11 cellular contexts compared by ENCODE assay signal in the genomic region with DNA sequence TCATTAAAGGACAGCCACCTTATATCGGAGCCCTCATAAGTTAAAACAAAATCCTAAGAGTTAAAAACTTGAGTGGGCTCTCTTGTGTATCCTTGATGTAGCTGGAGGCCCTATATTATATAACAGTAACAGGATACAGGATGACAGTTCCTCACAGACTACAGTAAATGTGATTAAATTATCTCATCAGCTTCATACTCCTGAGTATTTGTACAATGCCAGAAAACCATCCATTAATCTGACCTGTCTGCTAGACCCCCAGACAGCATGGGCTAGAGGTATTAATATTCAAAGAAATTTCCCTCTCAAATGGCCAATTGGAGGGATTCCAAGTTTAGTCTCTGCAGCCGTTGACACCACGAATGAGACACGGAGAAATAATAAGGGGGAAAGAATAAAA.
DNase-seq lines count a peak whose midpoint lies in the region; ATAC-seq, FAIRE-seq and TF ChIP-seq lines count a peak whose summit lies in the region.
"Had no signal": no experiment of that assay in that cellular context is flagged by ENCODE, and none has a peak within 500 bp of the region (broad histone marks: within the 10 kb centered on the region; RNA-seq: fewer than 3 reads in every experiment).

No MANE protein-coding gene starts in this region.

- H3K9me3 Mint-ChIP-seq in WTC11: no peaks in the 10 kb centered on the region

- H3K79me2 ChIP-seq in keratinocyte (ENCODE audit: control insufficient read depth, insufficient read depth, low read length): no peaks in the 10 kb centered on the region

- DNase-seq in left ventricle myocardium inferior (no peak), Right ventricle myocardium inferior (ENCODE audit: missing footprints) (no peak), WTC11 (ENCODE audit: low spot score) (no peak), keratinocyte (ENCODE audit: low read depth, low spot score) (no peak), tibial artery (no peak), adrenal gland (no peak), midbrain (lab: John Stamatoyannopoulos, UW) (no peak), lower lobe of right lung (no peak)
- DNase-seq: aorta, GOT3 had no signal

- H3K9me3 ChIP-seq in left ventricle myocardium inferior (replicated peaks): no peaks in the 10 kb centered on the region
- no peaks in the 10 kb centered on the region for H3K9me3 ChIP-seq in keratinocyte (ENCODE audit: control insufficient read depth, low read depth, low read length)
- H3K9me3 ChIP-seq in tibial artery: no peaks in the 10 kb centered on the region
- no peaks in the 10 kb centered on the region for H3K9me3 ChIP-seq in adrenal gland (replicated peaks in 1 of 3)
- H3K9me3 ChIP-seq in lower lobe of right lung: no peaks in the 10 kb centered on the region

- dilution Hi-C loops in keratinocyte (cut with MboI; ENCODE audit: extremely low pct_ligation_motif_present, low sequenced_read_pairs): no loop called here

- H3K36me3 Mint-ChIP-seq in WTC11: no peaks in the 10 kb centered on the region

- H3K27ac ChIP-seq in left ventricle myocardium inferior (replicated peaks) (peak overlapping the region; percentile 24), keratinocyte (ENCODE audit: control insufficient read depth, insufficient read depth, low read length) (no peak overlapping the region), tibial artery (no peak overlapping the region), adrenal gland (peak overlapping the region in 1 of 5 donors; percentile 48), lower lobe of right lung (no peak overlapping the region)

- H3K4me1 ChIP-seq in left ventricle myocardium inferior (peaks cover 30% of the 10 kb centered on the region), keratinocyte (ENCODE audit: control insufficient read depth, extremely low read depth, insufficient read depth, low read length) (peaks cover 22% of the 10 kb centered on the region), tibial artery (peaks cover 0 to 32% (median 19%) of the 10 kb centered on the region in 4 donors), adrenal gland (replicated peaks in 1 of 2) (peaks cover 0 to 5% of the 10 kb centered on the region in 2 donors), lower lobe of right lung (peaks cover 23% of the 10 kb centered on the region)

- no peaks in the 10 kb centered on the region for H3K27me3 Mint-ChIP-seq in WTC11 (ENCODE audit: low read depth)

- peak overlapping the region; percentile 22 for H3K9ac ChIP-seq in keratinocyte (ENCODE audit: control insufficient read depth, extremely low read depth, insufficient read depth, low read length)

- POLR2A ChIA-PET in WTC11 (lab: Charles Lee): no interaction called here

- no peaks in the 10 kb centered on the region for H3K27me3 ChIP-seq in left ventricle myocardium inferior (ENCODE audit: low read depth)
- no peaks in the 10 kb centered on the region for H3K27me3 ChIP-seq in keratinocyte (ENCODE audit: control insufficient read depth, extremely low read depth, insufficient read depth, low read length)
- no peaks in the 10 kb centered on the region for H3K27me3 ChIP-seq in tibial artery
- no peaks in the 10 kb centered on the region for H3K27me3 ChIP-seq in adrenal gland
- no peaks in the 10 kb centered on the region for H3K27me3 ChIP-seq in lower lobe of right lung (ENCODE audit: low read depth)

- H3K36me3 ChIP-seq in left ventricle myocardium inferior (no peaks in the 10 kb centered on the region), keratinocyte (ENCODE audit: control insufficient read depth in 2 of 2, extremely low read depth in 1 of 2, insufficient read depth in 2 of 2, low read length in 2 of 2) (no peaks in the 10 kb centered on the region), tibial artery (no peaks in the 10 kb centered on the region), adrenal gland (replicated peaks in 1 of 2) (no peaks in the 10 kb centered on the region), lower lobe of right lung (no peaks in the 10 kb centered on the region)

- H3K4me3 Mint-ChIP-seq in WTC11: 0 out of 2 replicates have a peak overlapping the region, but pooled peaks have one; percentile 28

- no peaks in the 10 kb centered on the region for H3K9me1 ChIP-seq in keratinocyte (ENCODE audit: control insufficient read depth, extremely low read depth, insufficient read depth, low read length)

- TF ChIP-seq POLR2A in adrenal gland (IDR thresholded peaks at IDR 0.05): no peak

- intact Hi-C loops in left ventricle myocardium inferior (cut with micrococcal nuclease): loop anchor here (10.0 kb wide), 1 partner anchor 455 kb away; no protein-coding TSS in a partner anchor
- intact Hi-C loops in Right ventricle myocardium inferior (cut with DNase I): loop anchor here (5.0 kb wide), 2 partner anchors 158 to 287 kb away; a partner anchor contains a TSS
- intact Hi-C loops in tibial artery (cut with DNase I; ENCODE audit: low total_unique reads): loop anchor here (10.0 kb wide), 3 partner anchors 155 to 535 kb away; a partner anchor contains a TSS
- intact Hi-C loops in adrenal gland (cut with DNase I): no loop called here
- intact Hi-C loops in lower lobe of right lung (cut with DNase I): no loop called here

- TF ChIP-seq CTCF in left ventricle myocardium inferior (IDR thresholded peaks at IDR 0.05; ENCODE audit: borderline replicate concordance) (no peak), WTC11 (IDR thresholded peaks at IDR 0.05) (no peak), keratinocyte (optimal IDR thresholded peaks at IDR 0.05 in 1 of 3, IDR thresholded peaks at IDR 0.05 in 1 of 3, conservative IDR thresholded peaks at IDR 0.05 in 1 of 3; ENCODE audit: extremely low read depth in 1 of 3, insufficient read depth in 2 of 3, low read length in 3 of 3) (no peak), tibial artery (IDR thresholded peaks at IDR 0.05) (no peak), adrenal gland (IDR thresholded peaks at IDR 0.05) (no peak), lower lobe of right lung (IDR thresholded peaks at IDR 0.05) (no peak)

- 31 to 34% (median 32%) methylated on average over 4 of the region's 4 CpGs for WGBS in adrenal gland, 4 donors

- no peak for FAIRE-seq in keratinocyte (lab: Jason Lieb, UNC)
- FAIRE-seq: TTC549 had no signal

- peak overlapping the region; percentile 37 for H2AFZ ChIP-seq in keratinocyte (ENCODE audit: control insufficient read depth, low read length)

- no peak for ATAC-seq in Right ventricle myocardium inferior
- ATAC-seq in WTC11: no peak
- ATAC-seq in lower lobe of right lung: no peak

- peaks cover 46% of the 10 kb centered on the region for H3K4me1 Mint-ChIP-seq in WTC11

- CTCF ChIA-PET in WTC11 (lab: Charles Lee): interaction anchor here (1.9 to 2.1 kb wide), 2 partner anchors 12 to 968 kb away, joined by 4 to 6 read pairs; no protein-coding TSS in a partner anchor

- H3K4me3 ChIP-seq in left ventricle myocardium inferior: peak overlapping the region; percentile 52
- peak overlapping the region in 2 of 3 experiments; percentile 32 to 43 for H3K4me3 ChIP-seq in keratinocyte (ENCODE audit: control insufficient read depth in 2 of 3, extremely low read depth in 1 of 3, insufficient read depth in 2 of 3, low read depth in 1 of 3, low read length in 3 of 3)
- H3K4me3 ChIP-seq in tibial artery: peak overlapping the region; percentile 6 to 31
- peak overlapping the region in 1 of 4 donors; percentile 21 for H3K4me3 ChIP-seq in adrenal gland
- no peak overlapping the region for H3K4me3 ChIP-seq in lower lobe of right lung

- H3K4me2 ChIP-seq in keratinocyte (ENCODE audit: control insufficient read depth, extremely low read depth, insufficient read depth, low read depth, low read length): peak overlapping the region; percentile 78

- 0 out of 2 replicates have a peak overlapping the region, but pooled peaks have one; percentile 25 for H3K27ac Mint-ChIP-seq in WTC11

- H4K20me1 ChIP-seq in keratinocyte (ENCODE audit: control insufficient read depth, extremely low read depth, insufficient read depth, low read length): no peaks in the 10 kb centered on the region

TF ChIP-seq in WTC11, 78 proteins besides CTCF, POLR2A, EP300 and RAD21 (continues in another document):
- TF ChIP-seq, protein P1, sequence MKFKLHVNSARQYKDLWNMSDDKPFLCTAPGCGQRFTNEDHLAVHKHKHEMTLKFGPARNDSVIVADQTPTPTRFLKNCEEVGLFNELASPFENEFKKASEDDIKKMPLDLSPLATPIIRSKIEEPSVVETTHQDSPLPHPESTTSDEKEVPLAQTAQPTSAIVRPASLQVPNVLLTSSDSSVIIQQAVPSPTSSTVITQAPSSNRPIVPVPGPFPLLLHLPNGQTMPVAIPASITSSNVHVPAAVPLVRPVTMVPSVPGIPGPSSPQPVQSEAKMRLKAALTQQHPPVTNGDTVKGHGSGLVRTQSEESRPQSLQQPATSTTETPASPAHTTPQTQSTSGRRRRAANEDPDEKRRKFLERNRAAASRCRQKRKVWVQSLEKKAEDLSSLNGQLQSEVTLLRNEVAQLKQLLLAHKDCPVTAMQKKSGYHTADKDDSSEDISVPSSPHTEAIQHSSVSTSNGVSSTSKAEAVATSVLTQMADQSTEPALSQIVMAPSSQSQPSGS (CRISPR knock-in tag; IDR thresholded peaks at IDR 0.05; ENCODE audit: borderline replicate concordance, low read depth): no peak
- TF ChIP-seq, protein P2, sequence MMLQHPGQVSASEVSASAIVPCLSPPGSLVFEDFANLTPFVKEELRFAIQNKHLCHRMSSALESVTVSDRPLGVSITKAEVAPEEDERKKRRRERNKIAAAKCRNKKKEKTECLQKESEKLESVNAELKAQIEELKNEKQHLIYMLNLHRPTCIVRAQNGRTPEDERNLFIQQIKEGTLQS (CRISPR knock-in tag; conservative IDR thresholded peaks at IDR 0.05): no peak
- TF ChIP-seq, protein P3, sequence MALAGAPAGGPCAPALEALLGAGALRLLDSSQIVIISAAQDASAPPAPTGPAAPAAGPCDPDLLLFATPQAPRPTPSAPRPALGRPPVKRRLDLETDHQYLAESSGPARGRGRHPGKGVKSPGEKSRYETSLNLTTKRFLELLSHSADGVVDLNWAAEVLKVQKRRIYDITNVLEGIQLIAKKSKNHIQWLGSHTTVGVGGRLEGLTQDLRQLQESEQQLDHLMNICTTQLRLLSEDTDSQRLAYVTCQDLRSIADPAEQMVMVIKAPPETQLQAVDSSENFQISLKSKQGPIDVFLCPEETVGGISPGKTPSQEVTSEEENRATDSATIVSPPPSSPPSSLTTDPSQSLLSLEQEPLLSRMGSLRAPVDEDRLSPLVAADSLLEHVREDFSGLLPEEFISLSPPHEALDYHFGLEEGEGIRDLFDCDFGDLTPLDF (CRISPR knock-in tag; IDR thresholded peaks at IDR 0.05): no peak
- TF ChIP-seq, protein P4, sequence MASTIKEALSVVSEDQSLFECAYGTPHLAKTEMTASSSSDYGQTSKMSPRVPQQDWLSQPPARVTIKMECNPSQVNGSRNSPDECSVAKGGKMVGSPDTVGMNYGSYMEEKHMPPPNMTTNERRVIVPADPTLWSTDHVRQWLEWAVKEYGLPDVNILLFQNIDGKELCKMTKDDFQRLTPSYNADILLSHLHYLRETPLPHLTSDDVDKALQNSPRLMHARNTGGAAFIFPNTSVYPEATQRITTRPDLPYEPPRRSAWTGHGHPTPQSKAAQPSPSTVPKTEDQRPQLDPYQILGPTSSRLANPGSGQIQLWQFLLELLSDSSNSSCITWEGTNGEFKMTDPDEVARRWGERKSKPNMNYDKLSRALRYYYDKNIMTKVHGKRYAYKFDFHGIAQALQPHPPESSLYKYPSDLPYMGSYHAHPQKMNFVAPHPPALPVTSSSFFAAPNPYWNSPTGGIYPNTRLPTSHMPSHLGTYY (CRISPR knock-in tag; IDR thresholded peaks at IDR 0.05): no peak
- no peak for TF ChIP-seq ATF1 (CRISPR knock-in tag; IDR thresholded peaks at IDR 0.05)

Comparison
In these comparisons a context has a peak if more than half of its experiments do, and no peak if none do; other contexts are left out.
1. intact Hi-C loops: an anchor here in left ventricle myocardium inferior (10.0 kb wide), Right ventricle myocardium inferior (5.0 kb wide) and tibial artery (10.0 kb wide); none called in adrenal gland and lower lobe of right lung.